Comparison of ENCODE assay signal across 16 cellular contexts in the genomic region with DNA sequence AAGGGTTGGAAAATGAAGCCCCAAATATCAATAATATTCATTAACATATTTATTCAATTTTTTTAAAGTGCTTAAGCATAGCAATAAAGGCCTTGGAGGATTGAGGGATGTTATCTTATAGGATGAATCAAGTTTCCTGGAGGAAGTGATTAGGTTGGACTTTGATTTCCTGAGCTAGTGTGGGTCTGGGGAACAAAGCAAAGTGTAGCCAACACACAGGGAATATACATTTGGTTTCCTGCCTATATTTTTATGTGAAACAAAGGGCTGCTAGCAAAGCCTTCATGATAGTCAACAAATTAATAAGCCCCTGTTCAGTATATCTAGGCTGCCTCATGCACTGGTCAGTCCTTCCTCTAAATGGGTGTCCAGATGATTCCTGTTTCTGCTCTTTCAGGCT.
DNase-seq lines count a peak whose midpoint lies in the region; ATAC-seq and TF ChIP-seq lines count a peak whose summit lies in the region.
"Had no signal": no experiment of that assay in that cellular context is flagged by ENCODE, and none has a peak within 500 bp of the region (broad histone marks: within the 10 kb centered on the region; RNA-seq: fewer than 3 reads in every experiment).

No MANE protein-coding gene starts in this region.

- H3K79me2 ChIP-seq in PC-3 (ENCODE audit: low read length), result no peaks in the 10 kb centered on the region

- H3K9me3 Mint-ChIP-seq in endothelial cell (ENCODE audit: unreplicated experiment), result no peaks in the 10 kb centered on the region
- H3K9me3 Mint-ChIP-seq: GM23338 had no signal

- H3K27me3 Mint-ChIP-seq in endothelial cell (ENCODE audit: unreplicated experiment), result no peaks in the 10 kb centered on the region
- H3K27me3 Mint-ChIP-seq: CD4-positive, CD25-positive, alpha-beta regulatory T cell had no signal

- no peaks in the 10 kb centered on the region for H4K20me1 ChIP-seq in PC-3 (ENCODE audit: low read length)
- H4K20me1 ChIP-seq: BLaER1 treated with 17β-estradiol and CSF1 and Interleukin-3, amounts not matched to agents 10 nM and 100 nM had no signal

- H3K9ac ChIP-seq in PC-3 (ENCODE audit: low read length), result no peak overlapping the region
- H3K9ac ChIP-seq: BLaER1 treated with 17β-estradiol and CSF1 and Interleukin-3, amounts not matched to agents 10 nM and 100 nM had no signal

- ATAC-seq in PC-3, result peak; percentile 29; the same call in 1 of the 2 replicates
- no peak for ATAC-seq in GM21528 (IDR thresholded peaks at IDR 0.05; ENCODE audit: low FRiP score, unreplicated experiment)
- ATAC-seq: GM23338 had no signal

- H3K36me3 ChIP-seq in PC-3 (ENCODE audit: low read depth, low read length) (no peaks in the 10 kb centered on the region), A673 (ENCODE audit: insufficient read depth, low read length, poor library complexity, severe bottlenecking) (no peaks in the 10 kb centered on the region)
- H3K36me3 ChIP-seq: BLaER1 treated with 17β-estradiol and CSF1 and Interleukin-3, amounts not matched to agents 10 nM and 100 nM had no signal

- H3F3A ChIP-seq in PC-3 (ENCODE audit: low read length, unreplicated experiment), result no peaks in the 10 kb centered on the region

- H3K27me3 ChIP-seq in PC-3 (ENCODE audit: low read length) (no peaks in the 10 kb centered on the region), A673 (replicated peaks; ENCODE audit: insufficient read depth, low read depth, low read length, poor library complexity) (peaks cover 5% of the 10 kb centered on the region)
- H3K27me3 ChIP-seq: BLaER1 treated with 17β-estradiol and CSF1 and Interleukin-3, amounts not matched to agents 10 nM and 100 nM had no signal

- no peak overlapping the region for H3K27ac ChIP-seq in PC-3 (ENCODE audit: low read length)
- H3K27ac ChIP-seq in A673 (ENCODE audit: low read depth, low read length, poor library complexity, severe bottlenecking), result no peak overlapping the region
- H3K27ac ChIP-seq: BLaER1 treated with 17β-estradiol and CSF1 and Interleukin-3, amounts not matched to agents 10 nM and 100 nM; HL-60 had no signal

- H2AFZ ChIP-seq in PC-3 (ENCODE audit: low read length), result no peak overlapping the region
- H2AFZ ChIP-seq: GM23338 had no signal

- intact Hi-C loops in PC-3 (cut with micrococcal nuclease), result loop anchor here (2.0 to 10.0 kb wide), 2 partner anchors 77 to 109 kb away; no protein-coding TSS in a partner anchor
- intact Hi-C loops in A673 (cut with micrococcal nuclease; ENCODE audit: unreplicated experiment), result no loop called here

- H3K4me1 ChIP-seq in PC-3 (ENCODE audit: insufficient read depth, low read length) (peaks cover 45% of the 10 kb centered on the region), A673 (ENCODE audit: insufficient read depth, low read length, poor library complexity, severe bottlenecking) (peaks cover 2% of the 10 kb centered on the region)

- no peak overlapping the region for H3K4me3 ChIP-seq in PC-3 (ENCODE audit: low read length)
- no peak overlapping the region for H3K4me3 ChIP-seq in A673 (ENCODE audit: low read depth, low read length, poor library complexity, severe bottlenecking)
- H3K4me3 ChIP-seq: BLaER1 treated with 17β-estradiol and CSF1 and Interleukin-3, amounts not matched to agents 10 nM and 100 nM; GM23338 had no signal

- TF ChIP-seq CTCF in PC-3 (conservative IDR thresholded peaks at IDR 0.05; ENCODE audit: low read depth, low read length) (no peak), endothelial cell (IDR thresholded peaks at IDR 0.05; ENCODE audit: unreplicated experiment) (no peak), A673 (conservative IDR thresholded peaks at IDR 0.05; ENCODE audit: low read depth, low read length) (no peak)

- CTCF ChIA-PET in PC-3 (lab: Charles Lee) (no interaction called here), A673 (lab: Charles Lee) (interaction anchor here (0.7 kb wide), 1 partner anchor 760 kb away, joined by 6 read pairs; no protein-coding TSS in a partner anchor)

- POLR2A ChIA-PET in PC-3 (lab: Charles Lee; ENCODE audit: unreplicated experiment), result no interaction called here
- POLR2A ChIA-PET in A673 (lab: Charles Lee; ENCODE audit: low non-redundant PET), result no interaction called here

- H3K9me2 ChIP-seq in PC-3 (replicated peaks; ENCODE audit: low read length), result no peaks in the 10 kb centered on the region

- BruUV-seq in PC-3 (replicated peaks; lab: Mats Ljungman, UMichigan) (no TSS peak), A673 (replicated peaks; lab: Mats Ljungman, UMichigan) (no TSS peak)

- no peaks in the 10 kb centered on the region for H3K36me3 Mint-ChIP-seq in endothelial cell (ENCODE audit: low read depth, unreplicated experiment)
- H3K36me3 Mint-ChIP-seq: CD4-positive, CD25-positive, alpha-beta regulatory T cell had no signal

- H3K4me2 ChIP-seq in PC-3 (ENCODE audit: low read length), result 0 out of 2 replicates have a peak overlapping the region, but pooled peaks have one; percentile 79
- H3K4me2 ChIP-seq: BLaER1 treated with 17β-estradiol and CSF1 and Interleukin-3, amounts not matched to agents 10 nM and 100 nM; GM23338 had no signal

- no peak overlapping the region for H3K4me3 Mint-ChIP-seq in endothelial cell (ENCODE audit: unreplicated experiment)
- H3K4me3 Mint-ChIP-seq: CD4-positive, CD25-positive, alpha-beta regulatory T cell; GM23338 had no signal

- H3K27ac Mint-ChIP-seq in endothelial cell (ENCODE audit: unreplicated experiment), result peak overlapping the region; percentile 78
- H3K27ac Mint-ChIP-seq: CD4-positive, CD25-positive, alpha-beta regulatory T cell; GM23338 had no signal

- H3K4me1 Mint-ChIP-seq in endothelial cell (ENCODE audit: unreplicated experiment), result peaks cover 19% of the 10 kb centered on the region
- H3K4me1 Mint-ChIP-seq: CD4-positive, CD25-positive, alpha-beta regulatory T cell had no signal

- H3K9me3 ChIP-seq in PC-3 (ENCODE audit: low read length) (no peaks in the 10 kb centered on the region), A673 (ENCODE audit: low read depth, low read length, poor library complexity, severe bottlenecking) (no peaks in the 10 kb centered on the region)
- H3K9me3 ChIP-seq: BLaER1 treated with 17β-estradiol and CSF1 and Interleukin-3, amounts not matched to agents 10 nM and 100 nM had no signal

- DNase-seq in ELR (ENCODE audit: low read depth) (peak; percentile 32), PC-3 (peak; percentile 45), endothelial cell (ENCODE audit: low spot score) (no peak), lung microvascular endothelial cell (ENCODE audit: low read depth in 2 of 2) (peak; percentile 33 to 77), DMS79 (lab: John Stamatoyannopoulos, UW) (no peak), superior temporal gyrus (ENCODE audit: extremely low spot score) (no peak), A673 (ENCODE audit: low spot score) (no peak)
- DNase-seq: 8988T; ACHN; CD4-positive, CD25-positive, alpha-beta regulatory T cell; DMS53; H7 had no signal

Comparison
In these comparisons a context has a peak if more than half of its experiments do, and no peak if none do; other contexts are left out.
1. DNase-seq: peak in ELR (single experiment), PC-3 (single experiment) and lung microvascular endothelial cell (2 of 2); none in endothelial cell (single experiment), DMS79 (single experiment), superior temporal gyrus (single experiment) and A673 (single experiment).